ENCODE assay signal across 1 cellular context in the genomic region with DNA sequence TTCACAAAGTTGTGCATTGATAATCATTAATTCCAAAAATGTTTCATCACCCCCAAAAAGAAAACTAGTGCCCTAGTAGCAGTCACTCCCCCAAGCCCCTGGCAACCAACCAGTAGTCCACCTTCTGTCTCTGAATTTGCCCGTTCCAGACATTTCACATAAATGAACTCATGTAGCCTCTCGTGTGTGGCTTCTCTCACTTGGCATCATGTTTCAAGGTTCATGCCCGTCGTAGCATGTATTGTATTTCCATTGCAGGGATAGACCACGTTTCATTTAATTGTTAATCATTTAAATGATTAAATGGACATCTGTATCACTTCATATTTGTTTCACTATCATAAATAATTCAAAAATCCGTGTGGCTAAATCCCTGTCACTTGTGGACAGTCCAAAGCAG.
TF ChIP-seq lines count a peak whose summit lies in the region.

No MANE protein-coding gene starts in this region.

TF ChIP-seq in IMR-90, 13 proteins besides CTCF, POLR2A, EP300 and RAD21:
- TF ChIP-seq CHD1 (IDR thresholded peaks at IDR 0.05; ENCODE audit: low read depth, low read length) (no peak), FOS (IDR thresholded peaks at IDR 0.05; ENCODE audit: low read depth, low read length) (no peak), SMC3 (IDR thresholded peaks at IDR 0.05; ENCODE audit: low read depth, low read length) (no peak), RFX5 (IDR thresholded peaks at IDR 0.05; ENCODE audit: low read depth, low read length) (no peak), CEBPB (IDR thresholded peaks at IDR 0.05; ENCODE audit: low read depth, low read length) (no peak), MAZ (IDR thresholded peaks at IDR 0.05; ENCODE audit: borderline replicate concordance, low read depth, low read length) (no peak), MAFK (IDR thresholded peaks at IDR 0.05; ENCODE audit: low read depth, low read length) (no peak), BHLHE40 (IDR thresholded peaks at IDR 0.05; ENCODE audit: low read depth, low read length) (no peak)
- TF ChIP-seq, protein P1, sequence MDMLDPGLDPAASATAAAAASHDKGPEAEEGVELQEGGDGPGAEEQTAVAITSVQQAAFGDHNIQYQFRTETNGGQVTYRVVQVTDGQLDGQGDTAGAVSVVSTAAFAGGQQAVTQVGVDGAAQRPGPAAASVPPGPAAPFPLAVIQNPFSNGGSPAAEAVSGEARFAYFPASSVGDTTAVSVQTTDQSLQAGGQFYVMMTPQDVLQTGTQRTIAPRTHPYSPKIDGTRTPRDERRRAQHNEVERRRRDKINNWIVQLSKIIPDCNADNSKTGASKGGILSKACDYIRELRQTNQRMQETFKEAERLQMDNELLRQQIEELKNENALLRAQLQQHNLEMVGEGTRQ (IDR thresholded peaks at IDR 0.05; ENCODE audit: low read depth, low read length), result no peak
- TF ChIP-seq, protein P2, sequence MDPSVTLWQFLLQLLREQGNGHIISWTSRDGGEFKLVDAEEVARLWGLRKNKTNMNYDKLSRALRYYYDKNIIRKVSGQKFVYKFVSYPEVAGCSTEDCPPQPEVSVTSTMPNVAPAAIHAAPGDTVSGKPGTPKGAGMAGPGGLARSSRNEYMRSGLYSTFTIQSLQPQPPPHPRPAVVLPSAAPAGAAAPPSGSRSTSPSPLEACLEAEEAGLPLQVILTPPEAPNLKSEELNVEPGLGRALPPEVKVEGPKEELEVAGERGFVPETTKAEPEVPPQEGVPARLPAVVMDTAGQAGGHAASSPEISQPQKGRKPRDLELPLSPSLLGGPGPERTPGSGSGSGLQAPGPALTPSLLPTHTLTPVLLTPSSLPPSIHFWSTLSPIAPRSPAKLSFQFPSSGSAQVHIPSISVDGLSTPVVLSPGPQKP (IDR thresholded peaks at IDR 0.05; ENCODE audit: borderline replicate concordance, low read depth, low read length), result no peak
